1 cellular context compared by ENCODE assay signal in genomic region chr19:51489113-51489512, GRCh38.
TF ChIP-seq lines count a peak whose summit lies in the region.

No MANE protein-coding gene starts in this region.

TF ChIP-seq in K562, 482 proteins besides CTCF, POLR2A, EP300 and RAD21 (continues in another document):
- TF ChIP-seq TFAP4 (CRISPR knock-in tag; IDR thresholded peaks at IDR 0.05; ENCODE audit: borderline replicate concordance): no peak
- TF ChIP-seq SAFB (IDR thresholded peaks at IDR 0.05; ENCODE audit: borderline replicate concordance, low read depth, low read length): no peak
- peak; percentile 40; the same call in 1 of the 2 replicates for TF ChIP-seq JUND (IDR thresholded peaks at IDR 0.05; ENCODE audit: borderline replicate concordance, low read depth, low read length)
- no peak for TF ChIP-seq JUND (tag; IDR thresholded peaks at IDR 0.05; ENCODE audit: borderline replicate concordance, low read depth, low read length)
- TF ChIP-seq CUX1 (CRISPR knock-in tag; IDR thresholded peaks at IDR 0.05): no peak
- TF ChIP-seq RCOR1 (IDR thresholded peaks at IDR 0.05; ENCODE audit: borderline replicate concordance in 1 of 2, low read depth in 2 of 2, low read length in 2 of 2): no peak
- TF ChIP-seq FOSL1 (tag; conservative IDR thresholded peaks at IDR 0.05): peak; percentile 37; the same call in 1 of the 2 replicates
- no peak for TF ChIP-seq ZNF24 (IDR thresholded peaks at IDR 0.05)
- no peak for TF ChIP-seq NFXL1 (CRISPR knock-in tag; IDR thresholded peaks at IDR 0.05)
- no peak for TF ChIP-seq EP400 (IDR thresholded peaks at IDR 0.05)
- TF ChIP-seq ZNF444 (CRISPR knock-in tag; IDR thresholded peaks at IDR 0.05): no peak
- TF ChIP-seq ZNF695 (CRISPR knock-in tag; IDR thresholded peaks at IDR 0.05): no peak
- peak; percentile 68 for TF ChIP-seq ATF3 (IDR thresholded peaks at IDR 0.05)
- TF ChIP-seq ATF3 (CRISPR knock-in tag; conservative IDR thresholded peaks at IDR 0.05): no peak
- TF ChIP-seq E2F4 (CRISPR knock-in tag; IDR thresholded peaks at IDR 0.05; ENCODE audit: low read depth): no peak
- no peak for TF ChIP-seq ARID3A (IDR thresholded peaks at IDR 0.05; ENCODE audit: borderline replicate concordance, low read depth, low read length)
- no peak for TF ChIP-seq ZNF253 (CRISPR knock-in tag; conservative IDR thresholded peaks at IDR 0.05)
- TF ChIP-seq NKRF (IDR thresholded peaks at IDR 0.05; ENCODE audit: borderline replicate concordance): no peak
- no peak for TF ChIP-seq TEAD1 (CRISPR knock-in tag; IDR thresholded peaks at IDR 0.05)
- no peak for TF ChIP-seq MGA (IDR thresholded peaks at IDR 0.05)
- TF ChIP-seq MXD1 (CRISPR knock-in tag; IDR thresholded peaks at IDR 0.05; ENCODE audit: borderline replicate concordance, poor library complexity, severe bottlenecking): no peak
- TF ChIP-seq MEIS2 (IDR thresholded peaks at IDR 0.05; ENCODE audit: partially characterized antibody): peak; percentile 17
- TF ChIP-seq ZNF184 (CRISPR knock-in tag; IDR thresholded peaks at IDR 0.05): no peak
- no peak for TF ChIP-seq SFPQ (IDR thresholded peaks at IDR 0.05; ENCODE audit: low read depth, low read length)
- peak; percentile 67 for TF ChIP-seq JUN (IDR thresholded peaks at IDR 0.05; ENCODE audit: borderline replicate concordance, low read depth, low read length)
- TF ChIP-seq JUN (CRISPR knock-in tag; IDR thresholded peaks at IDR 0.05; ENCODE audit: borderline replicate concordance): no peak
- TF ChIP-seq ZNF431 (CRISPR knock-in tag; IDR thresholded peaks at IDR 0.05): no peak
